Comparison of ENCODE assay signal across 23 cellular contexts in genomic region chr6:39041072-39041471, GRCh38. TPM values are rescaled to one million over a fixed set of nuclear protein-coding genes. Genes with fewer than 3 reads are reported as not detected.
"Had no signal": no experiment of that assay in that cellular context is flagged by ENCODE, and none has a peak within 500 bp of the region (broad histone marks: within the 10 kb centered on the region; RNA-seq: fewer than 3 reads in every experiment).

No MANE protein-coding gene starts in this region.

- DNase-seq: activated CD4-positive, alpha-beta T cell treated with anti-CD3 and anti-CD28 coated beads, Interleukin-2, amount 10 ng/mL, durations not matched to agents 7 days and 5 days; activated CD8-positive, alpha-beta memory T cell treated with anti-CD3 and anti-CD28 coated beads for 24 hours; activated naive CD4-positive, alpha-beta T cell; activated naive CD8-positive, alpha-beta T cell treated with anti-CD3 and anti-CD28 coated beads, Interleukin-2, amount 50 U/mL, for 24 hours; aorta; cerebellar nuclear complex; effector CD8-positive, alpha-beta T cell; esophagus squamous epithelium; left lung; mammary epithelial cell; naive B cell; pancreas; sigmoid colon; spleen; substantia nigra; uterus had no signal

- H3K36me3 Mint-ChIP-seq: WTC11 had no signal

- H3K27ac Mint-ChIP-seq: activated CD4-positive, alpha-beta T cell treated with anti-CD3 and anti-CD28 coated beads, Interleukin-2, amount 10 ng/mL, durations not matched to agents 7 days and 5 days; activated T-helper 1 cell treated with anti-CD3 and anti-CD28 coated beads, Interleukin-12 subunit alpha, Interleukin-12 subunit beta, Interleukin-2, Interleukin-4 antibody, amounts not matched to agents 30 ng/mL and 10 ng/mL and 1 ng/mL, durations not matched to agents 14 hours and 24 hours and 36 hours; naive B cell; WTC11 had no signal

- H3K4me2 ChIP-seq: hepatocyte had no signal

- H3K4me3 Mint-ChIP-seq: activated CD4-positive, alpha-beta T cell treated with anti-CD3 and anti-CD28 coated beads, Interleukin-2, amount 10 ng/mL, durations not matched to agents 7 days and 5 days; activated naive CD8-positive, alpha-beta T cell treated with anti-CD3 and anti-CD28 coated beads, Interleukin-2, amount 50 U/mL, for 24 hours; activated T-helper 1 cell treated with anti-CD3 and anti-CD28 coated beads, Interleukin-12 subunit alpha, Interleukin-12 subunit beta, Interleukin-2, Interleukin-4 antibody, amounts not matched to agents 30 ng/mL and 10 ng/mL and 1 ng/mL, durations not matched to agents 14 hours and 24 hours and 36 hours; naive B cell; WTC11 had no signal

- H2AFZ ChIP-seq: hepatocyte had no signal

- H3K9me3 ChIP-seq: esophagus squamous epithelium, left lung, pancreas, sigmoid colon, uterus had no signal

- H3K9me3 Mint-ChIP-seq: activated naive CD8-positive, alpha-beta T cell treated with anti-CD3 and anti-CD28 coated beads, Interleukin-2, amount 50 U/mL, for 24 hours; activated T-helper 1 cell treated with anti-CD3 and anti-CD28 coated beads, Interleukin-12 subunit alpha, Interleukin-12 subunit beta, Interleukin-2, Interleukin-4 antibody, amounts not matched to agents 30 ng/mL and 10 ng/mL and 1 ng/mL, durations not matched to agents 14 hours and 24 hours and 36 hours; WTC11 had no signal

- H3K36me3 ChIP-seq: esophagus squamous epithelium, left lung, pancreas, sigmoid colon, spleen, tibial nerve, uterus had no signal

- H3K4me3 ChIP-seq: esophagus squamous epithelium, hepatocyte, left lung, pancreas, sigmoid colon, spleen, tibial nerve, uterus had no signal

- H3K4me1 ChIP-seq: esophagus squamous epithelium, left lung, pancreas, sigmoid colon, spleen, tibial nerve, uterus had no signal

- H3K27ac ChIP-seq: esophagus squamous epithelium, hepatocyte, left lung, pancreas, sigmoid colon, spleen, tibial nerve, uterus had no signal

- H3K79me2 ChIP-seq: hepatocyte had no signal

- ATAC-seq: activated naive CD8-positive, alpha-beta T cell treated with anti-CD3 and anti-CD28 coated beads, Interleukin-2, amount 50 U/mL, for 24 hours; left lung; WTC11 had no signal

- H3K27me3 ChIP-seq: pancreas, uterus had no signal

RNA-seq across cellular contexts. Expression of gene GLP1R, which starts 7.5 kb away (rescaled TPM):
- total RNA-seq: activated CD4-positive, alpha-beta T cell treated with anti-CD3 and anti-CD28 coated beads, Interleukin-2, amount 10 ng/mL, durations not matched to agents 7 days and 5 days; aorta; endothelial cell of umbilical vein; fibroblast of villous mesenchyme; glomerular endothelial cell had no signal
